23 cellular contexts compared by ENCODE assay signal in genomic region chr2:96669539-96670215, GRCh38. TPM values are rescaled to one million over a fixed set of nuclear protein-coding genes. Genes with fewer than 3 reads are reported as not detected.
DNase-seq lines count a peak whose midpoint lies in the region; ATAC-seq and TF ChIP-seq lines count a peak whose summit lies in the region.
"Had no signal": no experiment of that assay in that cellular context is flagged by ENCODE, and none has a peak within 500 bp of the region (broad histone marks: within the 10 kb centered on the region; RNA-seq: fewer than 3 reads in every experiment).

No MANE protein-coding gene starts in this region.

- TF ChIP-seq CTCF in GM23338 (conservative IDR thresholded peaks at IDR 0.05; ENCODE audit: low read depth in 2 of 2), result no peak
- no peak for TF ChIP-seq CTCF in chondrocyte (IDR thresholded peaks at IDR 0.05)
- no peak for TF ChIP-seq CTCF in upper lobe of right lung (IDR thresholded peaks at IDR 0.05)

- no peaks in the 10 kb centered on the region for H4K20me1 ChIP-seq in GM23338 (replicated peaks; ENCODE audit: insufficient read depth)

- peaks cover 17% of the 10 kb centered on the region for H3K27me3 Mint-ChIP-seq in GM23338 (ENCODE audit: insufficient read depth, low read depth, poor library complexity)
- no peaks in the 10 kb centered on the region for H3K27me3 Mint-ChIP-seq in chondrocyte (ENCODE audit: low read depth)
- no peaks in the 10 kb centered on the region for H3K27me3 Mint-ChIP-seq in activated T-helper 1 cell treated with anti-CD3 and anti-CD28 coated beads, Interleukin-12 subunit alpha, Interleukin-12 subunit beta, Interleukin-2, Interleukin-4 antibody, amounts not matched to agents 30 ng/mL and 10 ng/mL and 1 ng/mL, durations not matched to agents 14 hours and 24 hours and 36 hours (ENCODE audit: insufficient read depth)
- H3K27me3 Mint-ChIP-seq: CD4-positive, alpha-beta T cell had no signal

- H3K4me3 ChIP-seq in GM23338 (no peak overlapping the region), upper lobe of right lung (no peak overlapping the region)
- H3K4me3 ChIP-seq: GM23248 had no signal

- H2AFZ ChIP-seq in GM23338, result 0 out of 2 replicates have a peak overlapping the region, but pooled peaks have one; percentile 7
- H2AFZ ChIP-seq: GM23248 had no signal

- H3K9me2 ChIP-seq in GM23338 (ENCODE audit: insufficient read depth), result no peaks in the 10 kb centered on the region

- H3K9me3 Mint-ChIP-seq in GM23338 (peaks cover 4% of the 10 kb centered on the region; the same call in 2 of the 3 replicates), chondrocyte (ENCODE audit: low read depth) (peaks cover 2% of the 10 kb centered on the region)
- no peaks in the 10 kb centered on the region for H3K9me3 Mint-ChIP-seq in activated T-helper 1 cell treated with anti-CD3 and anti-CD28 coated beads, Interleukin-12 subunit alpha, Interleukin-12 subunit beta, Interleukin-2, Interleukin-4 antibody, amounts not matched to agents 30 ng/mL and 10 ng/mL and 1 ng/mL, durations not matched to agents 14 hours and 24 hours and 36 hours
- H3K9me3 Mint-ChIP-seq: CD4-positive, alpha-beta T cell had no signal

- H3K27ac Mint-ChIP-seq in GM23338, result no peak overlapping the region
- H3K27ac Mint-ChIP-seq in chondrocyte (ENCODE audit: unreplicated experiment), result no peak overlapping the region
- H3K27ac Mint-ChIP-seq in activated T-helper 1 cell treated with anti-CD3 and anti-CD28 coated beads, Interleukin-12 subunit alpha, Interleukin-12 subunit beta, Interleukin-2, Interleukin-4 antibody, amounts not matched to agents 30 ng/mL and 10 ng/mL and 1 ng/mL, durations not matched to agents 14 hours and 24 hours and 36 hours, result no peak overlapping the region
- H3K27ac Mint-ChIP-seq: CD4-positive, alpha-beta T cell had no signal

- no peak for TF ChIP-seq EP300 in Ishikawa (IDR thresholded peaks at IDR 0.05; ENCODE audit: borderline replicate concordance)

- TF ChIP-seq RAD21 in Ishikawa (IDR thresholded peaks at IDR 0.05; ENCODE audit: low read depth), result no peak

- ATAC-seq in GM23338 (peak; percentile 23; the same call in 1 of the 3 replicates), upper lobe of right lung (no peak)
- ATAC-seq: T-helper 17 cell had no signal

- no peaks in the 10 kb centered on the region; the same call in 2 of the 3 replicates for H3K36me3 Mint-ChIP-seq in GM23338 (ENCODE audit: low read depth)
- no peaks in the 10 kb centered on the region for H3K36me3 Mint-ChIP-seq in chondrocyte (ENCODE audit: low read depth)
- no peaks in the 10 kb centered on the region for H3K36me3 Mint-ChIP-seq in activated T-helper 1 cell treated with anti-CD3 and anti-CD28 coated beads, Interleukin-12 subunit alpha, Interleukin-12 subunit beta, Interleukin-2, Interleukin-4 antibody, amounts not matched to agents 30 ng/mL and 10 ng/mL and 1 ng/mL, durations not matched to agents 14 hours and 24 hours and 36 hours (ENCODE audit: low read depth)

- H3K4me3 Mint-ChIP-seq in GM23338, result no peak overlapping the region
- no peak overlapping the region for H3K4me3 Mint-ChIP-seq in chondrocyte (ENCODE audit: unreplicated experiment)
- H3K4me3 Mint-ChIP-seq in activated T-helper 1 cell treated with anti-CD3 and anti-CD28 coated beads, Interleukin-12 subunit alpha, Interleukin-12 subunit beta, Interleukin-2, Interleukin-4 antibody, amounts not matched to agents 30 ng/mL and 10 ng/mL and 1 ng/mL, durations not matched to agents 14 hours and 24 hours and 36 hours, result no peak overlapping the region
- H3K4me3 Mint-ChIP-seq: CD4-positive, alpha-beta T cell; T-helper 17 cell had no signal

- H3K4me2 ChIP-seq in GM23338, result no peak overlapping the region

- H3K9me3 ChIP-seq in upper lobe of right lung, result no peaks in the 10 kb centered on the region

- DNase-seq in GM23338 (ENCODE audit: low spot score), result no peak
- DNase-seq in chondrocyte (ENCODE audit: low spot score), result peak; percentile 64
- DNase-seq in upper lobe of right lung, result peak; percentile 4
- no peak for DNase-seq in NCI-H526 (lab: John Stamatoyannopoulos, UW)
- no peak for DNase-seq in activated T-helper 1 cell treated with anti-CD3 and anti-CD28 coated beads, Interleukin-12 subunit alpha, Interleukin-12 subunit beta, Interleukin-2, Interleukin-4 antibody, amounts not matched to agents 30 ng/mL and 10 ng/mL and 1 ng/mL, durations not matched to agents 14 hours and 24 hours and 36 hours (ENCODE audit: low spot score)
- no peak for DNase-seq in activated effector memory CD4-positive, alpha-beta T cell treated with anti-CD3 and anti-CD28 coated beads, Interleukin-2, amount 50 U/mL, for 16 hours
- DNase-seq: CD4-positive, alpha-beta T cell; COR-L47; DMS79 treated with DMSO at 0.1 percent for 48 hours; GM23248; HCEC 1CT; KG1; MV-4-11; NCI-H1694; NCI-H2081; NCI-H2171; NCI-H345; NCI-H524; SW 1271; T-helper 17 cell had no signal

- no peaks in the 10 kb centered on the region for H3F3A ChIP-seq in GM23338 (replicated peaks; ENCODE audit: low read depth)

- H3K36me3 ChIP-seq in GM23338 (ENCODE audit: insufficient read depth), result no peaks in the 10 kb centered on the region
- H3K36me3 ChIP-seq in upper lobe of right lung, result no peaks in the 10 kb centered on the region

- H3K27me3 ChIP-seq in GM23338 (ENCODE audit: insufficient read depth), result no peaks in the 10 kb centered on the region
- no peaks in the 10 kb centered on the region for H3K27me3 ChIP-seq in upper lobe of right lung

- intact Hi-C loops in upper lobe of right lung (cut with DNase I), result no loop called here
- intact Hi-C loops in activated T-helper 1 cell treated with anti-CD3 and anti-CD28 coated beads, Interleukin-12 subunit alpha, Interleukin-12 subunit beta, Interleukin-2, Interleukin-4 antibody, amounts not matched to agents 30 ng/mL and 10 ng/mL and 1 ng/mL, durations not matched to agents 14 hours and 24 hours and 36 hours (cut with micrococcal nuclease), result no loop called here

- no peaks in the 10 kb centered on the region for H3K4me1 ChIP-seq in GM23338 (ENCODE audit: insufficient read depth)
- peaks cover 10% of the 10 kb centered on the region for H3K4me1 ChIP-seq in upper lobe of right lung

- H3K4me1 Mint-ChIP-seq in GM23338 (peaks cover 5% of the 10 kb centered on the region; the same call in 1 of the 3 replicates), chondrocyte (ENCODE audit: low read depth) (peaks cover 14% of the 10 kb centered on the region)
- no peaks in the 10 kb centered on the region for H3K4me1 Mint-ChIP-seq in activated T-helper 1 cell treated with anti-CD3 and anti-CD28 coated beads, Interleukin-12 subunit alpha, Interleukin-12 subunit beta, Interleukin-2, Interleukin-4 antibody, amounts not matched to agents 30 ng/mL and 10 ng/mL and 1 ng/mL, durations not matched to agents 14 hours and 24 hours and 36 hours (ENCODE audit: low read depth)

- H3K27ac ChIP-seq in GM23338 (ENCODE audit: low read depth) (no peak overlapping the region), upper lobe of right lung (no peak overlapping the region)
- H3K27ac ChIP-seq: GM23248 had no signal

- no peaks in the 10 kb centered on the region for H3K79me2 ChIP-seq in GM23338 (replicated peaks; ENCODE audit: insufficient read depth)

TF ChIP-seq in Ishikawa, 13 proteins besides CTCF, POLR2A, EP300 and RAD21:
- TF ChIP-seq USF1 (IDR thresholded peaks at IDR 0.05), result peak; percentile 34
- TF ChIP-seq EGR1 (IDR thresholded peaks at IDR 0.05), result no peak

RNA-seq across cellular contexts. Expression of gene FER1L5, which starts 27.1 kb away (rescaled TPM):
- total RNA-seq in GM23338 (2014; rRNA removed; shearing (Covaris generic)), result 0.27 and 0.76 TPM in 2 replicates
- 0.07 and 0.18 TPM in 2 replicates for polyA plus RNA-seq in GM23338 (2016; fragmentation: Nextera tagmentation; extraction: Ambion mirVana)
- not detected in 3 replicates for total RNA-seq in chondrocyte
- 0.14 TPM for total RNA-seq in upper lobe of right lung
- not detected in 2 replicates for total RNA-seq in activated T-helper 1 cell treated with anti-CD3 and anti-CD28 coated beads, Interleukin-12 subunit alpha, Interleukin-12 subunit beta, Interleukin-2, Interleukin-4 antibody, amounts not matched to agents 30 ng/mL and 10 ng/mL and 1 ng/mL, durations not matched to agents 14 hours and 24 hours and 36 hours
- total RNA-seq: CD4-positive, alpha-beta T cell; Right ventricle myocardium superior; RPMI7951; T-helper 17 cell had no signal

RNA-seq across cellular contexts. Expression of gene KANSL3, which starts 31.6 kb away (rescaled TPM):
- total RNA-seq in GM23338 (2014; rRNA removed; shearing (Covaris generic)), result 27.2 and 31.4 TPM in 2 replicates
- 7.2 and 8.9 TPM in 2 replicates for polyA plus RNA-seq in GM23338 (2016; fragmentation: Nextera tagmentation; extraction: Ambion mirVana)
- total RNA-seq in chondrocyte (32.6 to 34.5 TPM (median 34.1 TPM) in 3 replicates), upper lobe of right lung (50.1 TPM)
- total RNA-seq in activated T-helper 1 cell treated with anti-CD3 and anti-CD28 coated beads, Interleukin-12 subunit alpha, Interleukin-12 subunit beta, Interleukin-2, Interleukin-4 antibody, amounts not matched to agents 30 ng/mL and 10 ng/mL and 1 ng/mL, durations not matched to agents 14 hours and 24 hours and 36 hours, result 51.8 and 55.0 TPM in 2 replicates

Comparison
In these comparisons a context has a peak if more than half of its experiments do, and no peak if none do; other contexts are left out.
1. DNase-seq: peak in chondrocyte (single experiment) and upper lobe of right lung (single experiment); none in GM23338 (single experiment), NCI-H526 (0 of 2), activated T-helper 1 cell treated with anti-CD3 and anti-CD28 coated beads, Interleukin-12 subunit alpha, Interleukin-12 subunit beta, Interleukin-2, Interleukin-4 antibody, amounts not matched to agents 30 ng/mL and 10 ng/mL and 1 ng/mL, durations not matched to agents 14 hours and 24 hours and 36 hours (single experiment) and activated effector memory CD4-positive, alpha-beta T cell treated with anti-CD3 and anti-CD28 coated beads, Interleukin-2, amount 50 U/mL, for 16 hours (single experiment).